Comparison of ENCODE assay signal across 16 cellular contexts in the genomic region with DNA sequence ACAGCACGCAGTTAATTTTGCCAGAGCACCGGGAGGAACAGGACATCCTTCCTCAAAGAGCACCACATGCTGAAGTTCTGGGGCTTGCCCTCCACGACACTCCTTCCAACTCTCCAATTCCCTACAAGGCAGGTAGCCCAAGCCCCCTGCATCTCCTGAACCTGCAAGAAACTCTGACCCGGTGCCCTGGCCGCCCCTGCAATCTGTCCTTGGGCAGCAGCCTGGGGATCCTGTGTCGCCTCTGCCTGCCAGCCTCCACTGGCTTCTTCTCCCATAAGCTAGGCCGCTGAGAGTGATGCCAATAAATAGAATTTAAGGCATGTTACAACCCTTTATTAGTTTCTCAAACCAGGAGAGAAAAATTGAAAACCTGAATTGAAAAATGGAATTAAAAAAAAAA.
"Had no signal": no experiment of that assay in that cellular context is flagged by ENCODE, and none has a peak within 500 bp of the region (broad histone marks: within the 10 kb centered on the region; RNA-seq: fewer than 3 reads in every experiment).

No MANE protein-coding gene starts in this region.

- ATAC-seq: gastrocnemius medialis, heart left ventricle, sciatic nerve, WTC11 had no signal

- H3K27me3 Mint-ChIP-seq: activated naive CD8-positive, alpha-beta T cell treated with anti-CD3 and anti-CD28 coated beads, Interleukin-2, amount 10 ng/mL, durations not matched to agents 7 days and 5 days had no signal

- H3K27ac ChIP-seq: gastrocnemius medialis, heart left ventricle, ovary, thyroid gland had no signal

- H3K27me3 ChIP-seq: gastrocnemius medialis, heart left ventricle, ovary, thyroid gland had no signal

- H3K4me3 Mint-ChIP-seq: activated naive CD8-positive, alpha-beta T cell treated with anti-CD3 and anti-CD28 coated beads, Interleukin-2, amount 10 ng/mL, durations not matched to agents 7 days and 5 days; immature natural killer cell; WTC11 had no signal

- H3K9me3 Mint-ChIP-seq: activated naive CD8-positive, alpha-beta T cell treated with anti-CD3 and anti-CD28 coated beads, Interleukin-2, amount 10 ng/mL, durations not matched to agents 7 days and 5 days; activated T-helper 2 cell treated with anti-CD3 and anti-CD28 coated beads, Interferon-gamma antibody, Interleukin-2, Interleukin-4, amounts not matched to agents 10 μg/mL and 5 μg/mL and 100 μg/mL, durations not matched to agents 14 hours and 24 hours and 36 hours; immature natural killer cell; WTC11 had no signal

- H3K36me3 Mint-ChIP-seq: WTC11 had no signal

- H3K4me1 ChIP-seq: gastrocnemius medialis had no signal

- H3K27ac Mint-ChIP-seq: activated naive CD8-positive, alpha-beta T cell treated with anti-CD3 and anti-CD28 coated beads, Interleukin-2, amount 10 ng/mL, durations not matched to agents 7 days and 5 days; WTC11 had no signal

- H3K4me3 ChIP-seq: gastrocnemius medialis, heart left ventricle, ovary, thyroid gland had no signal

- DNase-seq: activated CD4-positive, alpha-beta T cell treated with anti-CD3 and anti-CD28 coated beads, Interleukin-2, amount 50 U/mL, for 1 hour; activated CD8-positive, alpha-beta memory T cell treated with anti-CD3 and anti-CD28 coated beads for 24 hours; activated naive CD8-positive, alpha-beta T cell treated with anti-CD3 and anti-CD28 coated beads, Interleukin-2, amount 10 ng/mL, durations not matched to agents 7 days and 5 days; aorta; cerebellar nuclear complex; dermis blood vessel endothelial cell; erythroblast; gastrocnemius medialis; heart left ventricle; immature natural killer cell; ovary; T-helper 2 cell; thyroid gland had no signal

- H3K9me3 ChIP-seq: gastrocnemius medialis, heart left ventricle, ovary, thyroid gland had no signal
